In genomic region chr7:7641129-7641663, GRCh38 we compare ENCODE assay signal across 8 cellular contexts. TPM values are rescaled to one million over a fixed set of nuclear protein-coding genes. Genes with fewer than 3 reads are reported as not detected.
DNase-seq lines count a peak whose midpoint lies in the region; ATAC-seq and TF ChIP-seq lines count a peak whose summit lies in the region.

No MANE protein-coding gene starts in this region.

- H3K36me3 ChIP-seq in Panc1 (ENCODE audit: control insufficient read depth, insufficient read depth, low read length) = peaks cover 5% of the 10 kb centered on the region
- H3K36me3 ChIP-seq in effector memory CD4-positive, alpha-beta T cell (ENCODE audit: control insufficient read depth, insufficient read depth, low read length) = no peaks in the 10 kb centered on the region
- H3K36me3 ChIP-seq in muscle layer of duodenum (ENCODE audit: control insufficient read depth in 1 of 2, insufficient read depth in 2 of 2, low read length in 2 of 2) = peaks cover 2 to 5% of the 10 kb centered on the region in 2 donors

- POLR2A ChIA-PET in Panc1 (lab: Charles Lee) = interaction anchor here (0.6 to 0.8 kb wide), 2 partner anchors 55 to 329 kb away, joined by 3 read pairs; no protein-coding TSS in a partner anchor

- BruUV-seq in Panc1 (replicated peaks; lab: Mats Ljungman, UMichigan) = TSS peak; percentile 76

- H3K9me3 ChIP-seq in Panc1 (ENCODE audit: control insufficient read depth, insufficient read depth, low read depth, low read length) (no peaks in the 10 kb centered on the region), muscle layer of duodenum (ENCODE audit: control insufficient read depth in 1 of 2, low read length in 2 of 2) (no peaks in the 10 kb centered on the region)
- H3K9me3 ChIP-seq in effector memory CD4-positive, alpha-beta T cell (ENCODE audit: control insufficient read depth, low read length) = no peaks in the 10 kb centered on the region

- H3K4me3 ChIP-seq in Panc1 (ENCODE audit: low read depth in 2 of 2, low read length in 2 of 2) (peak overlapping the region; percentile 85 to 90), muscle layer of duodenum (ENCODE audit: low read depth in 1 of 2, low read length in 2 of 2) (peak overlapping the region; percentile 92 to 93)
- H3K4me3 ChIP-seq in effector memory CD4-positive, alpha-beta T cell (ENCODE audit: insufficient read depth, low read depth, low read length, poor library complexity, severe bottlenecking) = peak overlapping the region; percentile 83

- no peaks in the 10 kb centered on the region for H3K27me3 ChIP-seq in Panc1 (ENCODE audit: control insufficient read depth, insufficient read depth, low read length)
- no peaks in the 10 kb centered on the region for H3K27me3 ChIP-seq in effector memory CD4-positive, alpha-beta T cell (replicated peaks; ENCODE audit: control insufficient read depth, insufficient read depth, low read length, poor library complexity, severe bottlenecking)
- no peaks in the 10 kb centered on the region for H3K27me3 ChIP-seq in muscle layer of duodenum (ENCODE audit: low read depth, low read length)

- no peak for TF ChIP-seq CTCF in Panc1 (IDR thresholded peaks at IDR 0.05)

- peak overlapping the region; percentile 99 for H3K27ac ChIP-seq in Panc1 (ENCODE audit: low read length)
- peak overlapping the region; percentile 94 for H3K27ac ChIP-seq in effector memory CD4-positive, alpha-beta T cell (ENCODE audit: insufficient read depth, low read length, poor library complexity, severe bottlenecking)
- H3K27ac ChIP-seq in muscle layer of duodenum (ENCODE audit: low read length) = peak overlapping the region; percentile 87

- in situ Hi-C loops in Panc1 (cut with HindIII; ENCODE audit: low pct_unique_long_range_greater_than_20kb, low sequenced_read_pairs) = no loop called here

- intact Hi-C loops in Panc1 (cut with micrococcal nuclease; ENCODE audit: unreplicated experiment) = no loop called here

- CTCF ChIA-PET in Panc1 (lab: Charles Lee) = interaction anchor here (0.6 kb wide), 2 partner anchors 217 to 414 kb away, joined by 3 to 6 read pairs; no protein-coding TSS in a partner anchor

- ATAC-seq in HG02623 (IDR thresholded peaks at IDR 0.05; ENCODE audit: unreplicated experiment) (peak; percentile 2), Panc1 (peak; percentile 15), GM18861 (IDR thresholded peaks at IDR 0.05; ENCODE audit: unreplicated experiment) (no peak)

- DNase-seq in activated CD8-positive, alpha-beta memory T cell treated with anti-CD3 and anti-CD28 coated beads for 48 hours (ENCODE audit: low read depth in 2 of 3, low spot score in 2 of 3) = peak in 2 of 3 experiments; percentile 6 to 32
- DNase-seq in activated CD8-positive, alpha-beta memory T cell treated with anti-CD3 and anti-CD28 coated beads for 24 hours = no peak
- no peak for DNase-seq in Panc1 (ENCODE audit: low read depth, low spot score)
- no peak for DNase-seq in effector memory CD4-positive, alpha-beta T cell
- DNase-seq in NCI-H510A (lab: John Stamatoyannopoulos, UW) = no peak

- H3K4me1 ChIP-seq in Panc1 (ENCODE audit: control insufficient read depth, insufficient read depth, low read length) (peaks cover 19% of the 10 kb centered on the region), muscle layer of duodenum (ENCODE audit: control insufficient read depth in 1 of 2, insufficient read depth in 2 of 2, low read length in 2 of 2) (peaks cover 7 to 14% of the 10 kb centered on the region in 2 donors)
- H3K4me1 ChIP-seq in effector memory CD4-positive, alpha-beta T cell (ENCODE audit: control insufficient read depth, insufficient read depth, low read length, poor library complexity, severe bottlenecking) = peaks cover 8% of the 10 kb centered on the region

RNA-seq across cellular contexts. Expression of gene UMAD1, which starts 0.6 kb away (rescaled TPM):
- total RNA-seq in Panc1 (2021; ENCODE audit: unreplicated experiment) = 19.9 TPM
- 18.2 TPM for polyA plus RNA-seq in Panc1 (2012; ENCODE audit: insufficient read length)

Comparison
In these comparisons a context has a peak if more than half of its experiments do, and no peak if none do; other contexts are left out.
1. DNase-seq: peak in activated CD8-positive, alpha-beta memory T cell treated with anti-CD3 and anti-CD28 coated beads for 48 hours (2 of 3); none in activated CD8-positive, alpha-beta memory T cell treated with anti-CD3 and anti-CD28 coated beads for 24 hours (single experiment), Panc1 (single experiment), effector memory CD4-positive, alpha-beta T cell (0 of 3) and NCI-H510A (single experiment).
2. Peak in every context shown above with its lines, with median percentiles within 50 percentile points of each other: H3K27ac ChIP-seq and H3K4me3 ChIP-seq.